Comparison of ENCODE assay signal across 8 cellular contexts in genomic region chr17:68435876-68436842, GRCh38. TPM values are rescaled to one million over a fixed set of nuclear protein-coding genes. Genes with fewer than 3 reads are reported as not detected.
DNase-seq lines count a peak whose midpoint lies in the region; TF ChIP-seq lines count a peak whose summit lies in the region.

No MANE protein-coding gene starts in this region.

- DNase-seq in HK-2 (ENCODE audit: unreplicated experiment) (peak; percentile 67), NCI-H748 treated with DMSO at 0.1 percent for 48 hours (lab: John Stamatoyannopoulos, UW) (peak; percentile 78), dorsolateral prefrontal cortex (peak; percentile 39 to 85 (median 64)), lung microvascular endothelial cell (ENCODE audit: low read depth in 2 of 2) (peak; percentile 85 to 86), cortex of kidney (lab: John Stamatoyannopoulos, UW) (no peak)
- DNase-seq in activated CD4-positive, alpha-beta T cell treated with anti-CD3 and anti-CD28 coated beads, Interleukin-2, amount 50 U/mL, for 4 hours = peak; percentile 82 to 85
- peak; percentile 70 to 78 for DNase-seq in stimulated activated CD8-positive, alpha-beta memory T cell treated with anti-CD3 and anti-CD28 coated beads, Interleukin-2, amount 100 ng/mL, for 1 hour (ENCODE audit: low read depth in 2 of 2)

- peak overlapping the region in 28 of 59 donors; percentile 4 to 60 (median 23) for H3K27ac ChIP-seq in dorsolateral prefrontal cortex

- intact Hi-C loops in dorsolateral prefrontal cortex (cut with DNase I) = loop anchor here (2.0 to 10.0 kb wide), 2 partner anchors 141 to 173 kb away; partner anchors contain the start of genes ARSG (in 1 of the 2) and SLC16A6 (in 1 of the 2)

- H3K27me3 ChIP-seq in dorsolateral prefrontal cortex = no peaks in the 10 kb centered on the region

- peak; percentile 94 for TF ChIP-seq CTCF in GM12875 (IDR thresholded peaks at IDR 0.05; ENCODE audit: borderline replicate concordance, insufficient read depth, low read depth, low read length)
- TF ChIP-seq CTCF in dorsolateral prefrontal cortex (IDR thresholded peaks at IDR 0.05 in 54 of 56, conservative IDR thresholded peaks at IDR 0.05 in 2 of 56; ENCODE audit: low read depth in 1 of 56, partially characterized antibody in 56 of 56) = peak; percentile 76 to 94 (median 89)

- no peak overlapping the region for H3K4me3 ChIP-seq in GM12875 (ENCODE audit: low read depth, low read length)
- H3K4me3 ChIP-seq in dorsolateral prefrontal cortex = no peak overlapping the region

RNA-seq across cellular contexts. Expression of gene WIPI1, which starts 21.1 kb away (rescaled TPM):
- total RNA-seq in dorsolateral prefrontal cortex = 10 to 100 TPM; 15.3 to 48.2 (median 24.5) TPM
- total RNA-seq in lung microvascular endothelial cell = 49.5 and 96.8 TPM in 2 replicates
